25 cellular contexts compared by ENCODE assay signal in genomic region chr3:78868570-78868969, GRCh38.
DNase-seq lines count a peak whose midpoint lies in the region; ATAC-seq and TF ChIP-seq lines count a peak whose summit lies in the region.
"Had no signal": no experiment of that assay in that cellular context is flagged by ENCODE, and none has a peak within 500 bp of the region (broad histone marks: within the 10 kb centered on the region; RNA-seq: fewer than 3 reads in every experiment).

No MANE protein-coding gene starts in this region.

- TF ChIP-seq POLR2A in vagina (IDR thresholded peaks at IDR 0.05): no peak

- H3K79me2 ChIP-seq in ACC112 (ENCODE audit: control insufficient read depth, insufficient read depth, low read length, unreplicated experiment): peaks cover 4% of the 10 kb centered on the region

- intact Hi-C loops in vagina (cut with DNase I): no loop called here

- no peaks in the 10 kb centered on the region for H3K36me3 Mint-ChIP-seq in endothelial cell (ENCODE audit: low read depth, unreplicated experiment)
- H3K36me3 Mint-ChIP-seq: CD14-positive monocyte, neural progenitor cell had no signal

- no peaks in the 10 kb centered on the region for H3K27me3 Mint-ChIP-seq in endothelial cell (ENCODE audit: unreplicated experiment)
- H3K27me3 Mint-ChIP-seq: activated B cell treated with CpG ODN at 0.5 μM for 24 hours; activated CD8-positive, alpha-beta T cell treated with anti-CD3 and anti-CD28 coated beads for 36 hours had no signal

- H3K27ac ChIP-seq in ACC112 (ENCODE audit: low read depth, low read length) (peak overlapping the region; percentile 7; the same call in 1 of the 2 replicates), vagina (no peak overlapping the region)
- H3K27ac ChIP-seq: gastrocnemius medialis, neural progenitor cell, RWPE1, upper lobe of left lung had no signal

- TF ChIP-seq CTCF in endothelial cell (IDR thresholded peaks at IDR 0.05; ENCODE audit: unreplicated experiment) (no peak), GM20000 (IDR thresholded peaks at IDR 0.05; ENCODE audit: extremely low read depth, missing control alignments) (no peak), vagina (IDR thresholded peaks at IDR 0.05) (no peak)

- peak overlapping the region; percentile 80 for H3K27ac Mint-ChIP-seq in endothelial cell (ENCODE audit: unreplicated experiment)
- H3K27ac Mint-ChIP-seq: activated B cell treated with CpG ODN at 0.5 μM for 24 hours; activated CD8-positive, alpha-beta T cell treated with anti-CD3 and anti-CD28 coated beads for 36 hours; CD14-positive monocyte; neural progenitor cell had no signal

- H3K9me3 ChIP-seq in vagina: no peaks in the 10 kb centered on the region
- H3K9me3 ChIP-seq: gastrocnemius medialis, upper lobe of left lung had no signal

- no peak overlapping the region for H2AFZ ChIP-seq in ACC112 (ENCODE audit: low read length, unreplicated experiment)
- H2AFZ ChIP-seq: neural progenitor cell had no signal

- no peak overlapping the region for H3K4me3 Mint-ChIP-seq in endothelial cell (ENCODE audit: unreplicated experiment)
- H3K4me3 Mint-ChIP-seq: activated B cell treated with CpG ODN at 0.5 μM for 24 hours; activated CD8-positive, alpha-beta T cell treated with anti-CD3 and anti-CD28 coated beads for 36 hours; CD14-positive monocyte; neural progenitor cell had no signal

- H3K4me1 Mint-ChIP-seq in endothelial cell (ENCODE audit: unreplicated experiment): peaks cover 53% of the 10 kb centered on the region
- H3K4me1 Mint-ChIP-seq: activated B cell treated with CpG ODN at 0.5 μM for 24 hours, CD14-positive monocyte had no signal

- H3K9me3 Mint-ChIP-seq in endothelial cell (ENCODE audit: unreplicated experiment): no peaks in the 10 kb centered on the region
- H3K9me3 Mint-ChIP-seq: activated CD8-positive, alpha-beta T cell treated with anti-CD3 and anti-CD28 coated beads for 36 hours; neural progenitor cell had no signal

- H3K4me1 ChIP-seq in ACC112 (ENCODE audit: control insufficient read depth, insufficient read depth, low read length, unreplicated experiment) (peaks cover 48% of the 10 kb centered on the region), vagina (peaks cover 13% of the 10 kb centered on the region)
- H3K4me1 ChIP-seq: gastrocnemius medialis, upper lobe of left lung had no signal

- ATAC-seq in HG03039 (IDR thresholded peaks at IDR 0.05; ENCODE audit: unreplicated experiment) (no peak), left lobe of liver (no peak)
- ATAC-seq: activated CD8-positive, alpha-beta T cell treated with anti-CD3 and anti-CD28 coated beads for 36 hours; esophagus mucosa; gastrocnemius medialis; HCT116 had no signal

- peak in 2 of 3 experiments; percentile 38 to 88 for DNase-seq in NCI-H1417 (lab: John Stamatoyannopoulos, UW)
- DNase-seq in NCI-H2227 (lab: John Stamatoyannopoulos, UW; ENCODE audit: unreplicated experiment): peak; percentile 56
- no peak for DNase-seq in endothelial cell (ENCODE audit: low spot score)
- DNase-seq in GM20000 (ENCODE audit: low spot score): no peak
- no peak for DNase-seq in left lobe of liver (ENCODE audit: low spot score)
- DNase-seq in vagina (ENCODE audit: extremely low spot score in 2 of 2): no peak
- DNase-seq: activated B cell treated with CpG ODN at 0.5 μM for 24 hours; activated CD8-positive, alpha-beta T cell treated with anti-CD3 and anti-CD28 coated beads for 36 hours; activated gamma-delta T cell treated with Interleukin-2 at 50 U/mL for 16 hours; activated T-cell treated with anti-CD3 and anti-CD28 coated beads, Interleukin-2, amount 50 U/mL, for 1 hour; effector CD8-positive, alpha-beta T cell; gastrocnemius medialis; GDM1; KBM-7; NCI-H446; T-helper 9 cell; upper lobe of left lung had no signal

- H3K4me3 ChIP-seq in ACC112 (ENCODE audit: low read depth, low read length) (no peak overlapping the region), vagina (no peak overlapping the region)
- H3K4me3 ChIP-seq: gastrocnemius medialis, lung, neural progenitor cell, upper lobe of left lung had no signal

- H3K36me3 ChIP-seq in ACC112 (ENCODE audit: insufficient read depth, low read length): no peaks in the 10 kb centered on the region
- H3K36me3 ChIP-seq in vagina: no peaks in the 10 kb centered on the region
- H3K36me3 ChIP-seq: gastrocnemius medialis, neural progenitor cell, upper lobe of left lung had no signal

- no peaks in the 10 kb centered on the region for H3K27me3 ChIP-seq in ACC112 (ENCODE audit: insufficient read depth, low read length)
- H3K27me3 ChIP-seq in vagina: no peaks in the 10 kb centered on the region
- H3K27me3 ChIP-seq: gastrocnemius medialis, neural progenitor cell, upper lobe of left lung had no signal

Comparison
In these comparisons a context has a peak if more than half of its experiments do, and no peak if none do; other contexts are left out.
1. DNase-seq: peak in NCI-H1417 (2 of 3) and NCI-H2227 (single experiment); none in endothelial cell (single experiment), GM20000 (single experiment), left lobe of liver (single experiment) and vagina (0 of 2).